Comparison of ENCODE assay signal across 9 cellular contexts in the genomic region with DNA sequence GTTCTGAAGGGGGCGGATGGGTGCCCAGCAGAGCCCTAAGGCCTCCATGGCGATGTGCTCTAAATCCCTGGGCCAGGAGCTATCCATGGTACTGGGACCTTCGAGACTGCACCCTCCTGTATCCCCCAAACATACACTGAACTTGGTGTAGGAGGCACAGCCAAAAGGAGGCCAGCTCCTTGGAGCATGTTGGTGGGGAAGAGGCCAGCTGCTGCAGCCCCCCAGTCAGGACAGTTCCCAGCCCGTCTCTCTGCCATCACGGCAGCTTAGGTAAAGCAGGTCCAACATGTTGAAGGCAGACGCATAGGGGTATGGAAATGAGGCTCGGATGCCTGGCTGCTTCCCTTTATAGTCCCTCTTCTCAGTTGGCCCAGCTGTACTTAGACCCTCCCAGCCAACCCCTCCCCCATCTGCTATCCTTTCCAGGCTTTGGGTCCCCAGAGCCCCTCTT. TPM values are rescaled to one million over a fixed set of nuclear protein-coding genes. Genes with fewer than 3 reads are reported as not detected.
DNase-seq lines count a peak whose midpoint lies in the region; ATAC-seq and TF ChIP-seq lines count a peak whose summit lies in the region.
"Had no signal": no experiment of that assay in that cellular context is flagged by ENCODE, and none has a peak within 500 bp of the region (broad histone marks: within the 10 kb centered on the region; RNA-seq: fewer than 3 reads in every experiment).

No MANE protein-coding gene starts in this region.

- peaks cover 28% of the 10 kb centered on the region for H3K27me3 ChIP-seq in brain microvascular endothelial cell (replicated peaks)
- peaks cover 28 to 83% of the 10 kb centered on the region in 2 donors for H3K27me3 ChIP-seq in left lung

- DNase-seq in ELF-1 (ENCODE audit: low read depth, low spot score) (peak; percentile 81), NAMALWA (ENCODE audit: low spot score) (peak; percentile 35), brain microvascular endothelial cell (peak; percentile 25), left lung (no peak), HPDE6-E6E7 (ENCODE audit: extremely low spot score) (no peak)
- no peak for DNase-seq in activated T-cell treated with anti-CD3 and anti-CD28 coated beads, Interleukin-2, amount 50 U/mL, for 1 hour
- no peak for DNase-seq in activated CD8-positive, alpha-beta memory T cell treated with anti-CD3 and anti-CD28 coated beads for 24 hours
- DNase-seq: stimulated activated naive CD4-positive, alpha-beta T cell had no signal

- H3K4me3 ChIP-seq in brain microvascular endothelial cell (ENCODE audit: low read depth, low read length) (no peak overlapping the region), left lung (no peak overlapping the region)

- TF ChIP-seq CTCF in brain microvascular endothelial cell (IDR thresholded peaks at IDR 0.05; ENCODE audit: low read depth, low read length, missing control alignments) (no peak), left lung (IDR thresholded peaks at IDR 0.05) (no peak)

- H3K27ac ChIP-seq in brain microvascular endothelial cell, result no peak overlapping the region
- H3K27ac ChIP-seq in left lung, result no peak overlapping the region

- H3K36me3 ChIP-seq in brain microvascular endothelial cell (replicated peaks) (no peaks in the 10 kb centered on the region), left lung (no peaks in the 10 kb centered on the region)

- intact Hi-C loops in left lung (cut with DNase I), result no loop called here

- ATAC-seq in left lung, result peak; percentile 64
- ATAC-seq in HG02973 (IDR thresholded peaks at IDR 0.05; ENCODE audit: unreplicated experiment), result no peak

- in situ Hi-C loops in brain microvascular endothelial cell (cut with HindIII; ENCODE audit: low pct_ligation_motif_present, low sequenced_read_pairs), result no loop called here

- H3K4me1 ChIP-seq in left lung, result peaks cover 0 to 12% of the 10 kb centered on the region in 2 donors

- no peaks in the 10 kb centered on the region for H3K9me3 ChIP-seq in left lung

RNA-seq across cellular contexts. Expression of a gene that starts 1.8 kb away (rescaled TPM):
- total RNA-seq in left lung, result not detected

RNA-seq across cellular contexts. Expression of a gene that starts 11.5 kb away (rescaled TPM):
- 1 to 10 TPM; 2.4 to 2.5 TPM for total RNA-seq in left lung

RNA-seq across cellular contexts. Expression of a gene that starts 35.8 kb away (rescaled TPM):
- total RNA-seq in left lung, result 10 to 100 TPM; 51.1 to 54.7 TPM

RNA-seq across cellular contexts. Expression of a gene that starts 54.1 kb away (rescaled TPM):
- 100 to 1,000 TPM in 1 of 2 donors, 10 to 100 TPM in 1; 97.4 to 121 TPM for total RNA-seq in left lung

Comparison
In these comparisons a context has a peak if more than half of its experiments do, and no peak if none do; other contexts are left out.
1. DNase-seq: peak in ELF-1 (single experiment), NAMALWA (single experiment) and brain microvascular endothelial cell (single experiment); none in left lung (0 of 2), activated T-cell treated with anti-CD3 and anti-CD28 coated beads, Interleukin-2, amount 50 U/mL, for 1 hour (single experiment), activated CD8-positive, alpha-beta memory T cell treated with anti-CD3 and anti-CD28 coated beads for 24 hours (single experiment) and HPDE6-E6E7 (single experiment).